Comparison of ENCODE assay signal across 11 cellular contexts in the genomic region with DNA sequence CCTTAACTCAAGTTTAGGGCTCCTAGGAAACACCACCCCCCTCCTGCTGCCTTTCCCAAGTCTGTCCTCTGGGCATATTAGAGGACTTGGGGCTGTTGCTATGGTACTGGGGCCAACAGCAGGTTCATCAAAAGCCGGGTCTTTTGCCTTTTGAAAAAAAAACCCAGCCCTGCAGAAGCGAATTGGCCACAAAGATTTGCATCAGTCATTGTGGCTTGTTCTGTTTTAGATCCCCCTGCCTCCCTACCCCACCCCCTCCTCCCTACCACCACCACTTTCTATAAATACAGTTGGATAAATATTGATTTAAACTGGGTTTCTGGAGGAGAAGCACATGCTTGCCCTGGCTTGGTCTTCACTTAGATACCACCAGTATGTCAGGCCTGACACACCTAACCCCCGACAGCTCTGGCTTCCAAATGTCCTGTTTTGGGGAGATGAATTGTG. TPM values are rescaled to one million over a fixed set of nuclear protein-coding genes. Genes with fewer than 3 reads are reported as not detected.
DNase-seq lines count a peak whose midpoint lies in the region; ATAC-seq, FAIRE-seq and TF ChIP-seq lines count a peak whose summit lies in the region.
"Had no signal": no experiment of that assay in that cellular context is flagged by ENCODE, and none has a peak within 500 bp of the region (broad histone marks: within the 10 kb centered on the region; RNA-seq: fewer than 3 reads in every experiment).

No MANE protein-coding gene starts in this region.

- POLR2A ChIA-PET in GM12878 (lab: Charles Lee) = interaction anchor here (0.5 to 0.6 kb wide), 2 partner anchors 121 to 177 kb away, joined by 3 read pairs; no protein-coding TSS in a partner anchor

- TF ChIP-seq RAD21 in GM12878 (IDR thresholded peaks at IDR 0.05; ENCODE audit: insufficient read depth, low read depth, low read length) = no peak

- RAD21 ChIA-PET in GM12878 (lab: Charles Lee; ENCODE audit: unreplicated experiment) = no interaction called here

- no peaks in the 10 kb centered on the region for H3K36me3 ChIP-seq in left ventricle myocardium inferior
- no peaks in the 10 kb centered on the region for H3K36me3 ChIP-seq in GM12878 (ENCODE audit: control insufficient read depth in 2 of 2, insufficient read depth in 2 of 2, low read length in 1 of 2)
- H3K36me3 ChIP-seq in gastrocnemius medialis = no peaks in the 10 kb centered on the region
- no peaks in the 10 kb centered on the region for H3K36me3 ChIP-seq in GM23248 (ENCODE audit: low read depth)

- TF ChIP-seq CTCF in left ventricle myocardium inferior (IDR thresholded peaks at IDR 0.05; ENCODE audit: borderline replicate concordance) (no peak), GM12878 (IDR thresholded peaks at IDR 0.05 in 2 of 3, conservative IDR thresholded peaks at IDR 0.05 in 1 of 3; ENCODE audit: control insufficient read depth in 2 of 3, extremely low read depth in 1 of 3, insufficient read depth in 1 of 3, low read depth in 3 of 3, low read length in 3 of 3) (no peak), gastrocnemius medialis (IDR thresholded peaks at IDR 0.05 in 4 of 5, conservative IDR thresholded peaks at IDR 0.05 in 1 of 5) (no peak)

- H3K36me3 Mint-ChIP-seq in IgD-negative memory B cell = no peaks in the 10 kb centered on the region

- no peaks in the 10 kb centered on the region for H3K27me3 ChIP-seq in left ventricle myocardium inferior (ENCODE audit: low read depth)
- H3K27me3 ChIP-seq in GM12878 (replicated peaks in 1 of 2; ENCODE audit: control insufficient read depth in 2 of 2, insufficient read depth in 2 of 2, low read length in 1 of 2) = peaks cover under 1 to 1% of the 10 kb centered on the region in 2 experiments; a peak in 3 of 4 replicates
- H3K27me3 ChIP-seq in gastrocnemius medialis = no peaks in the 10 kb centered on the region
- no peaks in the 10 kb centered on the region for H3K27me3 ChIP-seq in GM23248 (replicated peaks; ENCODE audit: insufficient read depth)

- H3K9ac ChIP-seq in GM12878 (ENCODE audit: control insufficient read depth, insufficient read depth, low read length) (no peak overlapping the region), GM23248 (no peak overlapping the region)

- no peaks in the 10 kb centered on the region for H3K9me3 Mint-ChIP-seq in IgD-negative memory B cell

- WGBS in GM12878 (ENCODE audit: insufficient coverage, insufficient replicate concordance, low lambda C conversion rate, missing lambda C conversion rate) = 0% methylated on average over 3 of the region's 3 CpGs
- WGBS in GM23248 (ENCODE audit: low coverage in 1 of 2, low lambda C conversion rate in 2 of 2, missing lambda C conversion rate in 2 of 2), 2 experiments = 66 to 77% methylated on average over 3 of the region's 3 CpGs

- CTCF ChIA-PET in GM12878 (lab: Yijun Ruan, JAX) = interaction anchor here (1.1 to 11.0 kb wide), 2 partner anchors 7 to 76 kb away, joined by 3 to 62 read pairs; no protein-coding TSS in a partner anchor

- 0 out of 4 replicates have a peak, but pooled peaks of 1 of the 2 experiments have one; percentile 14 for TF ChIP-seq EP300 in GM12878 (IDR thresholded peaks at IDR 0.05; ENCODE audit: borderline replicate concordance in 1 of 2, control insufficient read depth in 1 of 2, low read depth in 2 of 2, low read length in 2 of 2)

- DNase-seq in left ventricle myocardium inferior (no peak), Right ventricle myocardium superior (no peak), GM12878 (ENCODE audit: low read depth, low spot score) (no peak), NCI-H2171 (lab: John Stamatoyannopoulos, UW) (no peak), gastrocnemius medialis (no peak), GM23248 (no peak)
- DNase-seq in effector CD8-positive, alpha-beta T cell (lab: John Stamatoyannopoulos, UW) = no peak
- DNase-seq: activated CD8-positive, alpha-beta memory T cell treated with anti-CD3 and anti-CD28 coated beads, Interleukin-2, amount 50 U/mL, for 4 hours; islet precursor cell had no signal

- H3F3A ChIP-seq in GM23248 (ENCODE audit: insufficient read depth) = peaks cover 16% of the 10 kb centered on the region

- H3K27ac ChIP-seq in left ventricle myocardium inferior (replicated peaks) = peak overlapping the region; percentile 96
- no peak overlapping the region for H3K27ac ChIP-seq in GM12878 (ENCODE audit: control insufficient read depth, insufficient read depth)
- no peak overlapping the region for H3K27ac ChIP-seq in gastrocnemius medialis
- no peak overlapping the region for H3K27ac ChIP-seq in GM23248

- in situ Hi-C loops in GM12878 (cut with MboI) (no loop called here), gastrocnemius medialis (cut with MboI; ENCODE audit: low sequenced_read_pairs in 4 of 4) (loop anchor here in 1 of 4 donors (10.0 kb wide), 2 partner anchors 70 to 80 kb away; no protein-coding TSS in a partner anchor), GM23248 (cut with MboI) (no loop called here)

- H3K4me2 ChIP-seq in GM12878 (ENCODE audit: control insufficient read depth, insufficient read depth) (peak overlapping the region; percentile 68), GM23248 (ENCODE audit: unreplicated experiment) (no peak overlapping the region)

- H3K79me2 ChIP-seq in GM12878 (ENCODE audit: control insufficient read depth, insufficient read depth, low read length) (no peaks in the 10 kb centered on the region; the same call in 1 of the 2 replicates), GM23248 (ENCODE audit: insufficient read depth) (peaks cover 70% of the 10 kb centered on the region)

- H4K20me1 ChIP-seq in GM12878 (ENCODE audit: control insufficient read depth, insufficient read depth) (no peaks in the 10 kb centered on the region), GM23248 (ENCODE audit: insufficient read depth) (no peaks in the 10 kb centered on the region)

- no peak for ATAC-seq in Right ventricle myocardium superior (ENCODE audit: poor library complexity)
- no peak for ATAC-seq in GM12878
- no peak for ATAC-seq in gastrocnemius medialis
- ATAC-seq: Panc1 had no signal

- intact Hi-C loops in left ventricle myocardium inferior (cut with micrococcal nuclease) = no loop called here
- intact Hi-C loops in Right ventricle myocardium superior (cut with DNase I) = no loop called here
- intact Hi-C loops in GM12878 (cut with micrococcal nuclease; ENCODE audit: unreplicated experiment) = loop anchor here (5.0 kb wide), 1 partner anchor 77 kb away; no protein-coding TSS in a partner anchor
- intact Hi-C loops in gastrocnemius medialis (cut with DNase I; ENCODE audit: low total_unique reads) = no loop called here

- no peak for TF ChIP-seq POLR2A in GM12878 (IDR thresholded peaks at IDR 0.05; ENCODE audit: low read depth, low read length)
- no peak for TF ChIP-seq POLR2A in gastrocnemius medialis (IDR thresholded peaks at IDR 0.05)

- no peaks in the 10 kb centered on the region for H3K9me2 ChIP-seq in GM23248 (ENCODE audit: insufficient read depth)

- H3K4me3 ChIP-seq in left ventricle myocardium inferior (no peak overlapping the region), GM12878 (no peak overlapping the region), gastrocnemius medialis (no peak overlapping the region), GM23248 (no peak overlapping the region)

- SMC1A ChIA-PET in GM12878 (lab: Charles Lee; ENCODE audit: uncharacterized antibody, unreplicated experiment) = interaction anchor here (0.6 kb wide), 1 partner anchor 50 kb away, joined by 3 read pairs; no protein-coding TSS in a partner anchor

- H3K27me3 Mint-ChIP-seq in IgD-negative memory B cell = peaks cover 16% of the 10 kb centered on the region

- H3K4me1 ChIP-seq in left ventricle myocardium inferior (peaks cover 89% of the 10 kb centered on the region), GM12878 (ENCODE audit: control insufficient read depth, insufficient read depth, low read length) (peaks cover 22% of the 10 kb centered on the region), gastrocnemius medialis (peaks cover 6 to 28% of the 10 kb centered on the region in 2 donors), GM23248 (ENCODE audit: insufficient read depth) (peaks cover 9% of the 10 kb centered on the region)

- no peaks in the 10 kb centered on the region for H3K9me3 ChIP-seq in left ventricle myocardium inferior (replicated peaks)
- no peaks in the 10 kb centered on the region; the same call in 2 of the 3 replicates for H3K9me3 ChIP-seq in GM12878 (replicated peaks; ENCODE audit: control insufficient read depth, insufficient read depth, low read length)
- H3K9me3 ChIP-seq in gastrocnemius medialis = no peaks in the 10 kb centered on the region
- H3K9me3 ChIP-seq in GM23248 (ENCODE audit: low read depth) = no peaks in the 10 kb centered on the region

- no TSS peak for BruUV-seq in GM12878 (replicated peaks; lab: Mats Ljungman, UMichigan)

- H3K27ac Mint-ChIP-seq in IgD-negative memory B cell = peak overlapping the region in 2 of 3 donors; percentile 23 to 46

- no peak for FAIRE-seq in GM12878 (lab: Jason Lieb, UNC)

- H2AFZ ChIP-seq in GM12878 (ENCODE audit: control insufficient read depth, low read depth, low read length) (no peak overlapping the region), GM23248 (no peak overlapping the region)

- peak overlapping the region in 1 of 4 donors; percentile 60 for H3K4me3 Mint-ChIP-seq in IgD-negative memory B cell

- peaks cover 23 to 36% (median 34%) of the 10 kb centered on the region in 3 donors for H3K4me1 Mint-ChIP-seq in IgD-negative memory B cell

TF ChIP-seq in GM12878, 131 proteins besides CTCF, POLR2A, EP300 and RAD21 (continues in another document):
- TF ChIP-seq PML (IDR thresholded peaks at IDR 0.05; ENCODE audit: low read length) = no peak

RNA-seq across cellular contexts. Expression of a gene that starts 7.0 kb away (rescaled TPM):
- total RNA-seq in left ventricle myocardium inferior (60.0 TPM), Right ventricle myocardium superior (75.2 TPM), GM12878 (2014; rRNA removed) (0.23 and 0.49 TPM in 2 replicates), GM12878 (2014; rRNA removed; fragmentation: Illumina TruSeq; extraction: Trizol) (0.37 and 0.58 TPM in 2 replicates), GM12878 (2021) (0.35 and 0.74 TPM in 2 replicates), gastrocnemius medialis (10 to 100 TPM; 35.9 to 67.8 (median 53.9) TPM)
- polyA plus RNA-seq in IgD-negative memory B cell (13.9 TPM), GM12878 (2011; rRNA removed) (8.0 and 12.1 TPM in 2 replicates), GM12878 (2014; fragmentation: Illumina TruSeq; extraction: Trizol) (0.46 and 1.1 TPM in 2 replicates), GM12878 (2014; fragmentation: Nextera tagmentation; extraction: Ambion mirVana) (under 1 TPM; 0.26 to 0.37 TPM), GM12878 (2014; rRNA removed) (0.24 and 0.63 TPM in 2 replicates), GM12878 (2016; fragmentation: Nextera tagmentation; extraction: Ambion mirVana) (under 1 TPM; 0.34 to 0.50 TPM), GM23248 (2016; fragmentation: Nextera tagmentation; extraction: Ambion mirVana) (17.6 and 25.7 TPM in 2 replicates)
- 10.3 and 11.5 TPM in 2 replicates for total RNA-seq in GM12878 (2013; cell fraction: nucleolus; rRNA removed)
- polyA plus RNA-seq in GM12878 (2011; ENCODE audit: low read depth) = 4.1 TPM
- 2.8 and 4.0 TPM in 2 replicates for polyA plus RNA-seq in GM12878 (2011; cell fraction: cytosol; rRNA removed)
- polyA plus RNA-seq in GM12878 (2011; cell fraction: nucleus; rRNA removed) = 1.7 and 3.4 TPM in 2 replicates
- polyA plus RNA-seq in GM12878 (2012) = 6.0 and 14.3 TPM in 2 replicates
- polyA minus RNA-seq in GM12878 (2011; rRNA and poly(A)+ RNA removed) = 3.9 and 4.8 TPM in 2 replicates
- polyA minus RNA-seq in GM12878 (2011; cell fraction: cytosol; rRNA and poly(A)+ RNA removed) = 2.3 and 3.5 TPM in 2 replicates
- 2.5 and 2.8 TPM in 2 replicates for polyA minus RNA-seq in GM12878 (2011; cell fraction: nucleus; rRNA and poly(A)+ RNA removed)
- total RNA-seq in GM23248 (2014; rRNA removed; shearing (Covaris generic)) = 25.7 and 32.2 TPM in 2 replicates
